Comparison of ENCODE assay signal across 9 cellular contexts in genomic region chr3:46845397-46845859, GRCh38. TPM values are rescaled to one million over a fixed set of nuclear protein-coding genes. Genes with fewer than 3 reads are reported as not detected.
A peak's percentile ranks its signal among the peaks of the same experiment; 100 is the strongest.
DNase-seq lines count a peak whose midpoint lies in the region; ATAC-seq and TF ChIP-seq lines count a peak whose summit lies in the region.
"Had no signal": no experiment of that assay in that cellular context is flagged by ENCODE, and none has a peak within 500 bp of the region (broad histone marks: within the 10 kb centered on the region; RNA-seq: fewer than 3 reads in every experiment).

No MANE protein-coding gene starts in this region.

- H3K4me3 Mint-ChIP-seq in chondrocyte (ENCODE audit: unreplicated experiment): peak overlapping the region; percentile 65

- peaks cover 31% of the 10 kb centered on the region for H3K4me1 Mint-ChIP-seq in chondrocyte (ENCODE audit: low read depth)

- H3K36me3 ChIP-seq in MG63: no peaks in the 10 kb centered on the region

- no peaks in the 10 kb centered on the region for H3K27me3 ChIP-seq in MG63

- peaks cover 28% of the 10 kb centered on the region for H3K9me3 Mint-ChIP-seq in chondrocyte (ENCODE audit: low read depth)

- H3K4me3 ChIP-seq in MG63: peak overlapping the region; percentile 45

- H3K36me3 Mint-ChIP-seq in chondrocyte (ENCODE audit: low read depth): peaks cover 9% of the 10 kb centered on the region

- H3K27ac Mint-ChIP-seq in chondrocyte (ENCODE audit: unreplicated experiment): peak overlapping the region; percentile 91

- DNase-seq in COLO668 (lab: John Stamatoyannopoulos, UW; ENCODE audit: unreplicated experiment) (peak; percentile 32), MG63 (peak; percentile 67), chondrocyte (ENCODE audit: low spot score) (peak; percentile 94), left lobe of liver (ENCODE audit: low spot score) (no peak), stromal cell of bone marrow (ENCODE audit: low read depth) (peak; percentile 52), NOMO-1 treated with DMSO at 0.1 percent for 48 hours (lab: John Stamatoyannopoulos, UW; ENCODE audit: unreplicated experiment) (no peak), SIG-M5 treated with dmso at 0.1 percent for 504 hours (lab: John Stamatoyannopoulos, UW; ENCODE audit: unreplicated experiment) (no peak)

- H3K9me3 ChIP-seq in MG63: no peaks in the 10 kb centered on the region

- TF ChIP-seq CTCF in chondrocyte (IDR thresholded peaks at IDR 0.05): no peak

- ATAC-seq in GM21447 (IDR thresholded peaks at IDR 0.05; ENCODE audit: unreplicated experiment) (peak; percentile 49), left lobe of liver (peak; percentile 77)

- H3K27me3 Mint-ChIP-seq in chondrocyte (ENCODE audit: low read depth): no peaks in the 10 kb centered on the region

RNA-seq across cellular contexts. Expression of gene MYL3, which starts 17.8 kb away (rescaled TPM):
- total RNA-seq in MG63 (2014; rRNA removed; shearing (Covaris generic); ENCODE audit: low replicate concordance): not detected in 2 replicates
- total RNA-seq in chondrocyte (0.22 to 0.82 TPM in 2 of 3 replicates, not detected in the other), left lobe of liver (1.4 TPM)
- total RNA-seq: T-helper 1 cell treated with Interleukin-12 subunit alpha and Interleukin-12 subunit beta and Interleukin-4 antibody, amounts not matched to agents 30 ng/mL and 1 ng/mL, for 36 hours had no signal

RNA-seq across cellular contexts. Expression of gene PTH1R, which starts 32.1 kb away (rescaled TPM):
- total RNA-seq in MG63 (2014; rRNA removed; shearing (Covaris generic); ENCODE audit: low replicate concordance): not detected in 2 replicates
- total RNA-seq in chondrocyte (2.4 to 6.3 TPM (median 3.1 TPM) in 3 replicates), left lobe of liver (24.6 TPM)
- total RNA-seq: T-helper 1 cell treated with Interleukin-12 subunit alpha and Interleukin-12 subunit beta and Interleukin-4 antibody, amounts not matched to agents 30 ng/mL and 1 ng/mL, for 36 hours had no signal

Comparison
In these comparisons a context has a peak if more than half of its experiments do, and no peak if none do; other contexts are left out.
1. DNase-seq: peak in COLO668 (single experiment), MG63 (single experiment), chondrocyte (single experiment) and stromal cell of bone marrow (single experiment); none in left lobe of liver (single experiment), NOMO-1 treated with DMSO at 0.1 percent for 48 hours (single experiment) and SIG-M5 treated with dmso at 0.1 percent for 504 hours (single experiment).